Comparison of ENCODE assay signal across 1 cellular context in genomic region chr1:11946647-11947046, GRCh38.
TF ChIP-seq lines count a peak whose summit lies in the region.

No MANE protein-coding gene starts in this region.

TF ChIP-seq in GM23338, 12 proteins besides CTCF, POLR2A, EP300 and RAD21 (continued from another document):
- TF ChIP-seq ZNF462 (CRISPR knock-in tag; IDR thresholded peaks at IDR 0.05) (no peak), ZNF331 (CRISPR knock-in tag; IDR thresholded peaks at IDR 0.05; ENCODE audit: low read depth) (no peak), ZNF114 (CRISPR knock-in tag; IDR thresholded peaks at IDR 0.05) (no peak)
